Comparison of ENCODE assay signal across 8 cellular contexts in the genomic region with DNA sequence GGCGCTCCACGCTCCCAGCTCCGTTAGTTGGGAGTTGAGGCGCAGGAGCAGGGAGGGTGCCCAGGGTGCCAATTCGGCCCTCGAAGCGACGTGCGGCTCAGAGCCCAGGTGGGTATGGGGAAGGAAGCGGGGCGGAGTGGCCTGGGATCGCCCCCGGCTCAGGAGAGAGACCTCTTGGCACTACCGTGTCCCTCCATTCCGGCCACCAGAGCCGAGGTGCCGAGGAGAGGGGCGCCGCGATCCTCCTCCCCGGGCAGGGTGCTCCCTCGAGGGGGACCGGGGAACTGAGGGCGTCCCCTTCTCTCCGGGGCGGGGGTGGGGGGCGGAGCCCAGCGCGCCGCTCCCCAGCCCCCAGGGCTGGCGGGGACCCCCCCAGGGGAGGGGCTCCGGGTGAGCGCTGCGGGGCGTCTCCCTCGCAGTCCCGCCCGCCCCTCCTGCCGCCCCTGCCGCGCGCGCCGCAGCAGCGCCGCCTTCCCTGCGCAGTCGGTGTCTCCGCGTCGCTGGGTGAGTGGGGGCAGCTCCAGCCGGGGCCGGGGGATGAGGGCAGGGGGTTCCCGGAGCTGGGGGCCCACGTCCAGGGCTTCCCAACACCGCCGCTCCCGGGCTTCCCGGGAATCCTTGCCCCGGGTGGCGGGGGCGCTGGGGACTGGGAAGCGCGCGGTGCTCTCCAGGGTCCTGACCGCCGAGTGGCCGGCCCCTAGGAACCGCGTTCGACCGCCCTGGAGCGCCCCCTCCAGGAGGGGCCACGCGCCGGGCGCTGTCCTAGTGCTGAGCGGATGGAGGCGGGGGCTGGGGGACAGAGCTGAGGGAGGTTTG. TPM values are rescaled to one million over a fixed set of nuclear protein-coding genes. Genes with fewer than 3 reads are reported as not detected.
A peak's percentile ranks its signal among the peaks of the same experiment; 100 is the strongest.
DNase-seq lines count a peak whose midpoint lies in the region; ATAC-seq and TF ChIP-seq lines count a peak whose summit lies in the region.

A gene (plus strand): TSS at position 480 of the 816 bp plus-strand sequence. CDS start 2,408 bp downstream, outside the sequence.

- DNase-seq in CD14-positive monocyte (ENCODE audit: low spot score) (no peak), HFFc6 (no peak), endothelial cell (ENCODE audit: low spot score) (peak; percentile 93), myocyte (ENCODE audit: low read depth) (peak; percentile 76), SW 1271 (lab: John Stamatoyannopoulos, UW) (no peak), DMS153 (lab: John Stamatoyannopoulos, UW) (no peak)
- DNase-seq in T-helper 2 cell treated with Interferon-gamma antibody and Interleukin-4, amounts not matched to agents 5 μg/mL and 100 μg/mL, for 36 hours (ENCODE audit: low spot score): peak; percentile 44

- H3K9me3 Mint-ChIP-seq in CD14-positive monocyte (peaks cover 0 to 10% (median 3%) of the 10 kb centered on the region in 7 donors), HFFc6 (no peaks in the 10 kb centered on the region), endothelial cell (ENCODE audit: unreplicated experiment) (no peaks in the 10 kb centered on the region)
- H3K9me3 Mint-ChIP-seq in T-helper 2 cell treated with Interferon-gamma antibody and Interleukin-4, amounts not matched to agents 5 μg/mL and 100 μg/mL, for 36 hours: no peaks in the 10 kb centered on the region

- no peaks in the 10 kb centered on the region for H3K36me3 Mint-ChIP-seq in CD14-positive monocyte
- no peaks in the 10 kb centered on the region for H3K36me3 Mint-ChIP-seq in HFFc6 (ENCODE audit: low read depth)
- no peaks in the 10 kb centered on the region for H3K36me3 Mint-ChIP-seq in T-helper 2 cell treated with Interferon-gamma antibody and Interleukin-4, amounts not matched to agents 5 μg/mL and 100 μg/mL, for 36 hours (ENCODE audit: low read depth)
- no peaks in the 10 kb centered on the region for H3K36me3 Mint-ChIP-seq in endothelial cell (ENCODE audit: low read depth, unreplicated experiment)

- H3K27ac Mint-ChIP-seq in CD14-positive monocyte (no peak within 1 kb of the TSS), HFFc6 (no peak within 1 kb of the TSS), endothelial cell (ENCODE audit: unreplicated experiment) (no peak within 1 kb of the TSS)
- no peak within 1 kb of the TSS for H3K27ac Mint-ChIP-seq in T-helper 2 cell treated with Interferon-gamma antibody and Interleukin-4, amounts not matched to agents 5 μg/mL and 100 μg/mL, for 36 hours

- H3K27me3 Mint-ChIP-seq in CD14-positive monocyte (ENCODE audit: low read depth in 3 of 3) (peaks cover 58 to 77% (median 69%) of the 10 kb centered on the region in 3 donors), HFFc6 (ENCODE audit: insufficient read depth) (peaks cover 28% of the 10 kb centered on the region), endothelial cell (ENCODE audit: unreplicated experiment) (peaks cover 12% of the 10 kb centered on the region)
- H3K27me3 Mint-ChIP-seq in T-helper 2 cell treated with Interferon-gamma antibody and Interleukin-4, amounts not matched to agents 5 μg/mL and 100 μg/mL, for 36 hours (ENCODE audit: low read depth): peaks cover 59% of the 10 kb centered on the region

- intact Hi-C loops in CD14-positive monocyte (cut with micrococcal nuclease): no loop called here

- H3K4me3 Mint-ChIP-seq in CD14-positive monocyte (peak within 1 kb of the TSS in 1 of 2 donors; percentile 76), HFFc6 (no peak within 1 kb of the TSS), endothelial cell (ENCODE audit: unreplicated experiment) (peak within 1 kb of the TSS; percentile 51)
- H3K4me3 Mint-ChIP-seq in T-helper 2 cell treated with Interferon-gamma antibody and Interleukin-4, amounts not matched to agents 5 μg/mL and 100 μg/mL, for 36 hours: no peak within 1 kb of the TSS

- TF ChIP-seq CTCF in CD14-positive monocyte (IDR thresholded peaks at IDR 0.05) (peak; percentile 41), HFFc6 (IDR thresholded peaks at IDR 0.05) (peak; percentile 77), endothelial cell (IDR thresholded peaks at IDR 0.05; ENCODE audit: unreplicated experiment) (peak; percentile 65)

- H3K4me1 Mint-ChIP-seq in CD14-positive monocyte (no peaks in the 10 kb centered on the region), HFFc6 (ENCODE audit: low read depth) (peaks cover 3% of the 10 kb centered on the region), endothelial cell (ENCODE audit: unreplicated experiment) (no peaks in the 10 kb centered on the region)
- H3K4me1 Mint-ChIP-seq in T-helper 2 cell treated with Interferon-gamma antibody and Interleukin-4, amounts not matched to agents 5 μg/mL and 100 μg/mL, for 36 hours (ENCODE audit: low read depth): peaks cover 2% of the 10 kb centered on the region

- ATAC-seq in GM18519 (IDR thresholded peaks at IDR 0.05; ENCODE audit: low FRiP score, unreplicated experiment): no peak

RNA-seq across cellular contexts. Expression of the gene that starts here (rescaled TPM):
- not detected for polyA plus RNA-seq in CD14-positive monocyte
- under 1 TPM in 1 of 6 experiments, not detected in 5; 0.23 TPM for total RNA-seq in HFFc6 (2021; fragmentation: NEBNext Ultra II Directional; extraction: Animal tissue kit (Norgen Biotek cat#: 25700))
- not detected for total RNA-seq in endothelial cell (ENCODE audit: unreplicated experiment)
- 0.88 TPM in 1 of 2 replicates, not detected in the other for total RNA-seq in myocyte
- 0.24 TPM for polyA plus RNA-seq in myocyte (2012)

Comparison
In these comparisons a context has a peak if more than half of its experiments do, and no peak if none do; other contexts are left out.
1. Peak in DNase-seq in endothelial cell; RNA of the gene not detected or under 1 TPM.
2. Peak in DNase-seq in myocyte; RNA of the gene not detected or under 1 TPM.